In the genomic region with DNA sequence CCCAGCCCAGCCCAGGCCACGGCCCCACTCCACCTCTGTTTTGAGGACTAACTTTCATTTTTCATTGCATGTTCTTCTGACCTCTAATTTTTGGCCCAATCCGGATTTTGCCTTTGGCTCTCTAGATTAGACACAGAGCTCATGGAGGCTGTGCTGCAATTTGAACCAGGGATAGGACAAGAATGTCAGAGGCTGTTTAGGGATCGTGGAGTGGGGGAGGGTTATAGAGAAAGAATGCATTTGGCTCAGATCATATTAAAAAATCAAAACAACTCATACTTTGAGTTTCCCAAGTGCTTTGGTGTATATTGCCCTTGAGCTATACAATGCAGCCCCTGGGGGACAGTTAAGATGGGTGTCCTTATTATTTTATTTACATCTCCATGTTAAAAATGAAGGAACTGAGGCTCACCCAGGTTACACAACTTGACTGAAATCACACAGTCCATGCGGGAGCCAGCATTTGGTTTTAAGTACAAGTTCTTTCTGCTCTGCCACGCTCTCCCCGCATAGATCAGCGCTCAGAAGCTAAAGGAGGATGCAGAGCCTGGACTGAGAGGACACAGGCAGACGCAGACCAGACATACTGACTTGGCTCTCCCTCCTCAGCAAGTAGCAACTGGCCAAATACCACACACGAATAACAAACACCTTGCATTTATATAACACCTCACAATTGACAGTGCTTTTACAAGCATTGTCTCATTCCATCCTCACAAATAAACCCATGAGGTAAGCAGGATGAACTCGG, we compare ENCODE assay signal across 22 cellular contexts.
DNase-seq lines count a peak whose midpoint lies in the region; ATAC-seq, FAIRE-seq and TF ChIP-seq lines count a peak whose summit lies in the region.
"Had no signal": no experiment of that assay in that cellular context is flagged by ENCODE, and none has a peak within 500 bp of the region (broad histone marks: within the 10 kb centered on the region; RNA-seq: fewer than 3 reads in every experiment).

No MANE protein-coding gene starts in this region.

- in situ Hi-C loops in HepG2 (cut with HindIII; ENCODE audit: extremely low pct_ligation_motif_present, low pct_unique_long_range_greater_than_20kb) = loop anchor here (10.0 kb wide), 1 partner anchor 45 kb away; no protein-coding TSS in a partner anchor

- H3K4me1 Mint-ChIP-seq in osteocyte (ENCODE audit: unreplicated experiment) = peaks cover 44% of the 10 kb centered on the region
- H3K4me1 Mint-ChIP-seq in CD4-positive, alpha-beta memory T cell = no peaks in the 10 kb centered on the region
- H3K4me1 Mint-ChIP-seq: memory B cell had no signal

- CTCF ChIA-PET in HepG2 (lab: Yijun Ruan, JAX; ENCODE audit: low intra/inter-chr PET ratio, low total read pairs) = no interaction called here
- CTCF ChIA-PET in CD4-positive, alpha-beta memory T cell (lab: Charles Lee; ENCODE audit: partially characterized antibody) = interaction anchor here (9.4 kb wide), 1 partner anchor 369 kb away, joined by 220 read pairs; no protein-coding TSS in a partner anchor

- POLR2A ChIA-PET in HepG2 (lab: Yijun Ruan, JAX) = no interaction called here
- POLR2A ChIA-PET in CD4-positive, alpha-beta memory T cell (lab: Charles Lee; ENCODE audit: partially characterized antibody) = no interaction called here

- H3K4me3 ChIP-seq in HepG2 (replicated peaks in 1 of 3; ENCODE audit: insufficient read depth in 1 of 3, low read depth in 2 of 3, low read length in 3 of 3) (no peak overlapping the region), right lobe of liver (no peak overlapping the region)
- no peak overlapping the region for H3K4me3 ChIP-seq in CD4-positive, alpha-beta memory T cell (ENCODE audit: low read length in 2 of 2)
- H3K4me3 ChIP-seq: BLaER1 treated with 17β-estradiol and CSF1 and Interleukin-3, amounts not matched to agents 10 nM and 100 nM; esophagus squamous epithelium; psoas muscle; thyroid gland had no signal

- no peak overlapping the region for H3K4me3 Mint-ChIP-seq in osteocyte (ENCODE audit: unreplicated experiment)
- H3K4me3 Mint-ChIP-seq in CD4-positive, alpha-beta memory T cell = no peak overlapping the region
- H3K4me3 Mint-ChIP-seq: activated CD4-positive, alpha-beta T cell treated with anti-CD3 and anti-CD28 coated beads, Interleukin-2, amount 10 ng/mL, durations not matched to agents 24 days and 14 days; memory B cell had no signal

- no peaks in the 10 kb centered on the region for H3K9me3 Mint-ChIP-seq in osteocyte (ENCODE audit: unreplicated experiment)
- H3K9me3 Mint-ChIP-seq in CD4-positive, alpha-beta memory T cell = no peaks in the 10 kb centered on the region
- H3K9me3 Mint-ChIP-seq: activated CD4-positive, alpha-beta T cell treated with anti-CD3 and anti-CD28 coated beads, Interleukin-2, amount 10 ng/mL, durations not matched to agents 24 days and 14 days; activated T-helper 2 cell treated with anti-CD3 and anti-CD28 coated beads, Interferon-gamma antibody, Interleukin-2, Interleukin-4, amounts not matched to agents 10 μg/mL and 5 μg/mL and 100 μg/mL, durations not matched to agents 14 hours and 24 hours and 36 hours; memory B cell had no signal

- 47% methylated on average over 10 of the region's 10 CpGs for WGBS in HepG2 (ENCODE audit: low lambda C conversion rate)
- WGBS in right lobe of liver (ENCODE audit: insufficient coverage, low coverage, low lambda C conversion rate, missing lambda C conversion rate) = 56% methylated on average over 6 of the region's 10 CpGs

- H3K79me2 ChIP-seq in HepG2 (ENCODE audit: insufficient read depth, low read length) = no peaks in the 10 kb centered on the region

- H3K27me3 ChIP-seq in HepG2 (ENCODE audit: control insufficient read depth in 1 of 2, insufficient read depth in 2 of 2, low read length in 2 of 2) (no peaks in the 10 kb centered on the region), right lobe of liver (no peaks in the 10 kb centered on the region)
- no peaks in the 10 kb centered on the region for H3K27me3 ChIP-seq in CD4-positive, alpha-beta memory T cell (ENCODE audit: insufficient read depth, low read length)
- H3K27me3 ChIP-seq: BLaER1 treated with 17β-estradiol and CSF1 and Interleukin-3, amounts not matched to agents 10 nM and 100 nM; esophagus squamous epithelium; thyroid gland had no signal

- H3K27ac Mint-ChIP-seq in osteocyte (ENCODE audit: unreplicated experiment) = peak overlapping the region; percentile 23
- no peak overlapping the region for H3K27ac Mint-ChIP-seq in CD4-positive, alpha-beta memory T cell
- H3K27ac Mint-ChIP-seq: activated CD4-positive, alpha-beta T cell treated with anti-CD3 and anti-CD28 coated beads, Interleukin-2, amount 10 ng/mL, durations not matched to agents 24 days and 14 days; activated T-helper 2 cell treated with anti-CD3 and anti-CD28 coated beads, Interferon-gamma antibody, Interleukin-2, Interleukin-4, amounts not matched to agents 10 μg/mL and 5 μg/mL and 100 μg/mL, durations not matched to agents 14 hours and 24 hours and 36 hours; memory B cell had no signal

- H3K27me3 Mint-ChIP-seq in osteocyte (ENCODE audit: unreplicated experiment) = no peaks in the 10 kb centered on the region
- H3K27me3 Mint-ChIP-seq in CD4-positive, alpha-beta memory T cell = peaks cover 0 to 1% of the 10 kb centered on the region in 2 donors
- H3K27me3 Mint-ChIP-seq: activated CD4-positive, alpha-beta T cell treated with anti-CD3 and anti-CD28 coated beads, Interleukin-2, amount 10 ng/mL, durations not matched to agents 24 days and 14 days; memory B cell had no signal

- no peak overlapping the region for H3K9ac ChIP-seq in HepG2 (ENCODE audit: insufficient read depth, low read depth, low read length)
- H3K9ac ChIP-seq: BLaER1 treated with 17β-estradiol and CSF1 and Interleukin-3, amounts not matched to agents 10 nM and 100 nM had no signal

- no peak for TF ChIP-seq EP300 in HepG2 (IDR thresholded peaks at IDR 0.05; ENCODE audit: low read depth in 2 of 2, low read length in 2 of 2)
- TF ChIP-seq EP300 in HepG2 (CRISPR knock-in tag; IDR thresholded peaks at IDR 0.05; ENCODE audit: borderline replicate concordance) = no peak

- no peak for TF ChIP-seq RAD21 in HepG2 (CRISPR knock-in tag; IDR thresholded peaks at IDR 0.05)

- intact Hi-C loops in HepG2 (cut with micrococcal nuclease; ENCODE audit: unreplicated experiment) = no loop called here
- intact Hi-C loops in right lobe of liver (cut with DNase I) = no loop called here
- intact Hi-C loops in CD4-positive, alpha-beta memory T cell (cut with micrococcal nuclease) = no loop called here

- peaks cover 8% of the 10 kb centered on the region; the same call in 1 of the 2 replicates for H3K4me1 ChIP-seq in HepG2 (ENCODE audit: insufficient read depth, low read length)
- peaks cover 0 to 12% (median 0%) of the 10 kb centered on the region in 4 donors for H3K4me1 ChIP-seq in right lobe of liver
- no peaks in the 10 kb centered on the region for H3K4me1 ChIP-seq in CD4-positive, alpha-beta memory T cell (ENCODE audit: insufficient read depth, low read length)
- H3K4me1 ChIP-seq: psoas muscle had no signal

- TF ChIP-seq CTCF in HepG2 (CRISPR knock-in tag; IDR thresholded peaks at IDR 0.05) (no peak), right lobe of liver (IDR thresholded peaks at IDR 0.05) (no peak), osteocyte (IDR thresholded peaks at IDR 0.05) (no peak)

- no peaks in the 10 kb centered on the region for H3K36me3 Mint-ChIP-seq in osteocyte (ENCODE audit: unreplicated experiment)
- H3K36me3 Mint-ChIP-seq in CD4-positive, alpha-beta memory T cell = no peaks in the 10 kb centered on the region
- H3K36me3 Mint-ChIP-seq: memory B cell had no signal

- H3K4me2 ChIP-seq in HepG2 (ENCODE audit: low read depth, low read length) = peak overlapping the region; percentile 23; the same call in 1 of the 2 replicates
- H3K4me2 ChIP-seq: BLaER1 treated with 17β-estradiol and CSF1 and Interleukin-3, amounts not matched to agents 10 nM and 100 nM had no signal

- H4K20me1 ChIP-seq in HepG2 (ENCODE audit: insufficient read depth, low read length) = no peaks in the 10 kb centered on the region
- H4K20me1 ChIP-seq: BLaER1 treated with 17β-estradiol and CSF1 and Interleukin-3, amounts not matched to agents 10 nM and 100 nM had no signal

- TF ChIP-seq POLR2A in HepG2 (IDR thresholded peaks at IDR 0.05; ENCODE audit: insufficient read depth in 1 of 2, low read depth in 2 of 2, low read length in 2 of 2) (no peak), right lobe of liver (IDR thresholded peaks at IDR 0.05) (no peak)

- H3K9me3 ChIP-seq in HepG2 (ENCODE audit: low read length) (no peaks in the 10 kb centered on the region), right lobe of liver (no peaks in the 10 kb centered on the region)
- no peaks in the 10 kb centered on the region for H3K9me3 ChIP-seq in CD4-positive, alpha-beta memory T cell (ENCODE audit: control insufficient read depth in 1 of 2, low read length in 2 of 2)
- H3K9me3 ChIP-seq: BLaER1 treated with 17β-estradiol and CSF1 and Interleukin-3, amounts not matched to agents 10 nM and 100 nM; esophagus squamous epithelium; psoas muscle; thyroid gland had no signal

- H2AFZ ChIP-seq in HepG2 (ENCODE audit: low read length) = no peak overlapping the region

- ATAC-seq in HepG2 (no peak), right lobe of liver (no peak)
- ATAC-seq: psoas muscle had no signal

- H3K27ac ChIP-seq in HepG2 (ENCODE audit: extremely low read length, insufficient read depth, low read length) = no peak overlapping the region
- no peak overlapping the region for H3K27ac ChIP-seq in right lobe of liver
- H3K27ac ChIP-seq in CD4-positive, alpha-beta memory T cell (ENCODE audit: low read depth, low read length) = no peak overlapping the region
- H3K27ac ChIP-seq: BLaER1 treated with 17β-estradiol and CSF1 and Interleukin-3, amounts not matched to agents 10 nM and 100 nM; esophagus squamous epithelium; psoas muscle; thyroid gland had no signal

- no peak for FAIRE-seq in HepG2 (lab: Jason Lieb, UNC)

- H3K36me3 ChIP-seq in HepG2 (replicated peaks in 1 of 2; ENCODE audit: control insufficient read depth in 1 of 2, insufficient read depth in 2 of 2, low read length in 2 of 2) = no peaks in the 10 kb centered on the region
- no peaks in the 10 kb centered on the region for H3K36me3 ChIP-seq in right lobe of liver
- no peaks in the 10 kb centered on the region for H3K36me3 ChIP-seq in CD4-positive, alpha-beta memory T cell (ENCODE audit: insufficient read depth, low read length)
- H3K36me3 ChIP-seq: BLaER1 treated with 17β-estradiol and CSF1 and Interleukin-3, amounts not matched to agents 10 nM and 100 nM; esophagus squamous epithelium; thyroid gland had no signal

- no TSS peak for BruUV-seq in HepG2 (replicated peaks; lab: Mats Ljungman, UMichigan)

- no peak for DNase-seq in HepG2 (ENCODE audit: low spot score)
- no peak for DNase-seq in right lobe of liver
- peak; percentile 59 for DNase-seq in fibroblast of peridontal ligament (ENCODE audit: extremely low read depth)
- no peak for DNase-seq in osteocyte (ENCODE audit: extremely low spot score, unreplicated experiment)
- no peak for DNase-seq in effector CD4-positive, alpha-beta T cell
- no peak for DNase-seq in activated effector memory CD4-positive, alpha-beta T cell treated with Interleukin-2 at 50 U/mL for 16 hours
- no peak for DNase-seq in CD4-positive, alpha-beta memory T cell
- DNase-seq in OCI-M1 (lab: John Stamatoyannopoulos, UW) = no peak
- DNase-seq: activated CD4-positive, alpha-beta T cell treated with anti-CD3 and anti-CD28 coated beads, Interleukin-2, amount 10 ng/mL, durations not matched to agents 24 days and 14 days; esophagus squamous epithelium; GOT3; hypothalamus; islet precursor cell; NCI-H1105 treated with DMSO at 0.1 percent for 48 hours; NCI-H2107; NCI-H524 treated with DMSO at 0.1 percent for 48 hours; psoas muscle; SW 1271; thyroid gland had no signal
